Comparison of ENCODE assay signal across 11 cellular contexts in genomic region chr19:30620354-30620753, GRCh38.
"Had no signal": no experiment of that assay in that cellular context is flagged by ENCODE, and none has a peak within 500 bp of the region (broad histone marks: within the 10 kb centered on the region; RNA-seq: fewer than 3 reads in every experiment).

No MANE protein-coding gene starts in this region.

- H3K4me3 ChIP-seq: GM23248, GM23338, HAP-1 had no signal

- DNase-seq: GM23248, GOT3, H7, H9, HCEC 1CT, HFFc6 had no signal

- H3K36me3 ChIP-seq: HAP-1 had no signal

- ATAC-seq: GM23338, HCT116 had no signal

- H3K27ac Mint-ChIP-seq: GM23338, H9, HFFc6 had no signal

- FAIRE-seq: H1, H54 had no signal

- H3K4me3 Mint-ChIP-seq: GM23338, H9, HFFc6 had no signal

- H3K4me1 ChIP-seq: HAP-1 had no signal

- H3K4me2 ChIP-seq: GM23338 had no signal

- H3K27ac ChIP-seq: GM23248 had no signal
